ENCODE assay signal across 28 cellular contexts in the genomic region with DNA sequence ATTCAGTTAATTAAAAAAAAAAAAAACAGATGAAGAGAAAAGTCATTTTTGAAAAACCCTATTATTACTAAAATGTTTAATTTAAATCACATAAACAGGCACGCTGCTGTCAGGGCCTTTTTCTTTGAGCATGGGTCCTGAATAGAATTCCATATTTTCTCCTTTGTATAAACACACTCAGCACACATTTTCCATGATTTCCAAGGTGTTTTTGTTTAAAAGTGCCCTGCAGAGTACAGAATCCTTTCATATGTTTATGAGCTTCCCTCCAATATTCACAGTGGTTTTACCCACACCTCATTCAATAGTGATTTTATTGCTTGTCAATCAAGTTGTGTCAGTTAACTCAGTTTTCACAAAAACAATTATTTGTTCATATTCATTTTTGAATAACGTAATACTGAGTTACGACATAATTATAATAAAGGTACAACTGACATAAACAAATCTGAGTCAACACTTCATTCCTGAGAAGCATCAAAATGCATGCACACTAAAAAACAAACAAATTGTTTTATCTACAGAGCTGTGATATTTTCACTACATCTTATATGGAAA.
"Had no signal": no experiment of that assay in that cellular context is flagged by ENCODE, and none has a peak within 500 bp of the region (broad histone marks: within the 10 kb centered on the region; RNA-seq: fewer than 3 reads in every experiment).

No MANE protein-coding gene starts in this region.

- ATAC-seq: activated CD4-positive, CD25-positive, alpha-beta regulatory T cell treated with anti-CD3 and anti-CD28 coated beads, Interleukin-2, amount 50 U/mL, for 24 hours; activated CD8-positive, alpha-beta T cell treated with anti-CD3 and anti-CD28 coated beads for 36 hours; activated T-cell treated with anti-CD3 and anti-CD28 coated beads, Interleukin-2, amount 50 U/mL, for 4 hours; activated T-helper 17 cell treated with anti-CD3 and anti-CD28 coated beads, Interleukin-2, amount 50 U/mL, for 72 hours; esophagus mucosa had no signal

- H3K4me1 ChIP-seq: adrenal gland, ascending aorta had no signal

- H3K4me3 ChIP-seq: adrenal gland, ascending aorta, coronary artery, dorsolateral prefrontal cortex had no signal

- H3K9me3 ChIP-seq: adrenal gland, ascending aorta had no signal

- DNase-seq: activated B cell treated with CpG ODN at 0.5 μM for 24 hours; activated CD4-positive, alpha-beta T cell treated with anti-CD3 and anti-CD28 coated beads for 48 hours; activated CD4-positive, alpha-beta T cell treated with anti-CD3 and anti-CD28 coated beads, Interleukin-2, amount 50 U/mL, for 1 hour; activated CD4-positive, alpha-beta T cell treated with anti-CD3 and anti-CD28 coated beads, Interleukin-2, amount 50 U/mL, for 48 hours; activated CD8-positive, alpha-beta memory T cell treated with anti-CD3 and anti-CD28 coated beads for 24 hours; activated CD8-positive, alpha-beta T cell treated with anti-CD3 and anti-CD28 coated beads for 36 hours; activated effector memory CD4-positive, alpha-beta T cell treated with Interleukin-2 at 50 U/mL for 16 hours; activated gamma-delta T cell treated with Interleukin-2 at 50 U/mL for 16 hours; activated naive CD4-positive, alpha-beta T cell treated with anti-CD3 and anti-CD28 coated beads, Interleukin-2, amount 50 U/mL, for 16 hours; activated naive CD4-positive, alpha-beta T cell treated with Interleukin-2 at 50 U/mL for 16 hours; activated T-cell treated with anti-CD3 and anti-CD28 coated beads, Interleukin-2, amount 50 U/mL, for 4 hours; adrenal gland; brain microvascular endothelial cell; dorsolateral prefrontal cortex; effector memory CD4-positive, alpha-beta T cell; endodermal cell; foreskin fibroblast; head of caudate nucleus; hippocampal formation; T1000; WERI-Rb-1 had no signal

- H3K27ac ChIP-seq: adrenal gland, ascending aorta, brain microvascular endothelial cell, coronary artery, dorsolateral prefrontal cortex, WERI-Rb-1 had no signal

- H3K27me3 ChIP-seq: adrenal gland, ascending aorta, brain microvascular endothelial cell, dorsolateral prefrontal cortex had no signal

- FAIRE-seq: bronchial epithelial cell, frontal cortex had no signal
